In genomic region chr2:65813772-65814171, GRCh38 we compare ENCODE assay signal across 14 cellular contexts.
A peak's percentile ranks its signal among the peaks of the same experiment; 100 is the strongest.
DNase-seq lines count a peak whose midpoint lies in the region; TF ChIP-seq lines count a peak whose summit lies in the region.
"Had no signal": no experiment of that assay in that cellular context is flagged by ENCODE, and none has a peak within 500 bp of the region (broad histone marks: within the 10 kb centered on the region; RNA-seq: fewer than 3 reads in every experiment).

No MANE protein-coding gene starts in this region.

- H3K9me3 Mint-ChIP-seq in type B pancreatic cell = peaks cover 9% of the 10 kb centered on the region
- H3K9me3 Mint-ChIP-seq: CD8-positive, alpha-beta T cell had no signal

- H3K36me3 Mint-ChIP-seq in type B pancreatic cell = no peaks in the 10 kb centered on the region
- H3K36me3 Mint-ChIP-seq: CD8-positive, alpha-beta T cell had no signal

- POLR2A ChIA-PET in HEK293T (lab: Yijun Ruan, JAX) = no interaction called here

- peak; percentile 22 for DNase-seq in DMS 273 (lab: John Stamatoyannopoulos, UW; ENCODE audit: unreplicated experiment)
- no peak for DNase-seq in DMS 273 treated with DMSO at 0.1 percent for 48 hours (lab: John Stamatoyannopoulos, UW)
- DNase-seq in HEK293T (ENCODE audit: extremely low spot score) = no peak
- DNase-seq in left kidney (ENCODE audit: low read depth, low spot score) = peak; percentile 50
- no peak for DNase-seq in type B pancreatic cell (ENCODE audit: extremely low spot score, unreplicated experiment)
- no peak for DNase-seq in AG20443 (ENCODE audit: low spot score)
- DNase-seq in activated effector memory CD4-positive, alpha-beta T cell treated with anti-CD3 and anti-CD28 coated beads, Interleukin-2, amount 50 U/mL, for 16 hours = no peak
- DNase-seq: CD8-positive, alpha-beta T cell; DMS153; DMS79; GDM1; GOT3; H7 had no signal

- no peaks in the 10 kb centered on the region for H3K27me3 Mint-ChIP-seq in type B pancreatic cell

- CTCF ChIA-PET in HEK293T (lab: Yijun Ruan, JAX) = no interaction called here

- TF ChIP-seq CTCF in type B pancreatic cell (conservative IDR thresholded peaks at IDR 0.05) = no peak

- peak overlapping the region; percentile 25 for H3K27ac Mint-ChIP-seq in type B pancreatic cell
- H3K27ac Mint-ChIP-seq: B cell; CD8-positive, alpha-beta T cell had no signal

- H3K4me1 Mint-ChIP-seq in type B pancreatic cell (ENCODE audit: unreplicated experiment) = peaks cover 20% of the 10 kb centered on the region
- H3K4me1 Mint-ChIP-seq: B cell had no signal

- H3K4me3 Mint-ChIP-seq in type B pancreatic cell = no peak overlapping the region
- H3K4me3 Mint-ChIP-seq: B cell; CD8-positive, alpha-beta T cell had no signal

TF ChIP-seq in HEK293T, 16 proteins besides CTCF, POLR2A, EP300 and RAD21:
- peak; percentile 64 for TF ChIP-seq PKNOX1 (IDR thresholded peaks at IDR 0.05)
- no peak for TF ChIP-seq ARNT (IDR thresholded peaks at IDR 0.05)

Comparison
In these comparisons a context has a peak if more than half of its experiments do, and no peak if none do; other contexts are left out.
1. DNase-seq: peak in DMS 273 (single experiment) and left kidney (single experiment); none in DMS 273 treated with DMSO at 0.1 percent for 48 hours (single experiment), HEK293T (single experiment), type B pancreatic cell (single experiment), AG20443 (single experiment) and activated effector memory CD4-positive, alpha-beta T cell treated with anti-CD3 and anti-CD28 coated beads, Interleukin-2, amount 50 U/mL, for 16 hours (single experiment).